Comparison of ENCODE assay signal across 8 cellular contexts in genomic region chr4:139556735-139557505, GRCh38. TPM values are rescaled to one million over a fixed set of nuclear protein-coding genes. Genes with fewer than 3 reads are reported as not detected.
DNase-seq lines count a peak whose midpoint lies in the region; ATAC-seq and TF ChIP-seq lines count a peak whose summit lies in the region.

No MANE protein-coding gene starts in this region.

- peaks cover 30% of the 10 kb centered on the region for H3K27me3 ChIP-seq in BLaER1
- no peaks in the 10 kb centered on the region for H3K27me3 ChIP-seq in ovary
- H3K27me3 ChIP-seq in upper lobe of left lung, result no peaks in the 10 kb centered on the region

- peaks cover 30% of the 10 kb centered on the region for H4K20me1 ChIP-seq in BLaER1

- TF ChIP-seq CTCF in ovary (IDR thresholded peaks at IDR 0.05), result no peak
- peak in 1 of 6 experiments; percentile 5 for TF ChIP-seq CTCF in upper lobe of left lung (IDR thresholded peaks at IDR 0.05)

- H3K4me3 ChIP-seq in BLaER1, result peak overlapping the region; percentile 98
- peak overlapping the region; percentile 82 for H3K4me3 ChIP-seq in ovary
- H3K4me3 ChIP-seq in upper lobe of left lung, result peak overlapping the region; percentile 78 to 96 (median 89)

- DNase-seq in M059J (ENCODE audit: low read depth) (peak; percentile 45), head of caudate nucleus (peak; percentile 35 to 81 (median 58)), ovary (peak in 4 of 5 donors; percentile 32 to 60 (median 58)), upper lobe of left lung (peak; percentile 85 to 90)
- DNase-seq in activated naive CD4-positive, alpha-beta T cell (lab: John Stamatoyannopoulos, UW), result peak; percentile 10 to 43 (median 28)

- H3K36me3 ChIP-seq in BLaER1 (no peaks in the 10 kb centered on the region), ovary (no peaks in the 10 kb centered on the region), upper lobe of left lung (no peaks in the 10 kb centered on the region)

- WGBS in ovary, 3 donors, result 0 to 1% (median 0%) methylated on average over 49 to 56 of the region's 56 CpGs
- 0% methylated on average over 37 to 45 of the region's 56 CpGs for WGBS in upper lobe of left lung, 2 donors

- peak; percentile 65 for TF ChIP-seq POLR2A in Raji (IDR thresholded peaks at IDR 0.05; ENCODE audit: insufficient read depth, low read depth, low read length)
- TF ChIP-seq POLR2A in ovary (IDR thresholded peaks at IDR 0.05), result peak; percentile 20
- peak in 2 of 4 donors; percentile 19 to 41 for TF ChIP-seq POLR2A in upper lobe of left lung (IDR thresholded peaks at IDR 0.05)

- intact Hi-C loops in head of caudate nucleus (cut with DNase I) (loop anchor here (10.0 kb wide), 1 partner anchor 472 kb away; no protein-coding TSS in a partner anchor), ovary (cut with DNase I) (loop anchor here in 1 of 4 donors (5.0 kb wide), 1 partner anchor 1880 kb away; no protein-coding TSS in a partner anchor)

- peak; percentile 34 for ATAC-seq in GM21515 (IDR thresholded peaks at IDR 0.05; ENCODE audit: unreplicated experiment)
- peak; percentile 34 to 49 for ATAC-seq in upper lobe of left lung (ENCODE audit: low FRiP score in 2 of 2)

- peak overlapping the region; percentile 88 for H3K4me2 ChIP-seq in BLaER1

- no peak for TF ChIP-seq EP300 in ovary (IDR thresholded peaks at IDR 0.05)
- TF ChIP-seq EP300 in upper lobe of left lung (IDR thresholded peaks at IDR 0.05), result peak in 1 of 4 donors; percentile 20

- H3K9me3 ChIP-seq in BLaER1 (no peaks in the 10 kb centered on the region), ovary (peaks cover 0 to 3% of the 10 kb centered on the region in 2 donors), upper lobe of left lung (no peaks in the 10 kb centered on the region)

- H3K9ac ChIP-seq in BLaER1, result peak overlapping the region; percentile 95

- H3K4me1 ChIP-seq in BLaER1 (peaks cover 54% of the 10 kb centered on the region), ovary (ENCODE audit: insufficient read depth) (peaks cover 16% of the 10 kb centered on the region), upper lobe of left lung (peaks cover 36 to 54% (median 47%) of the 10 kb centered on the region in 4 donors)

- H3K27ac ChIP-seq in BLaER1 (peak overlapping the region; percentile 98), ovary (peak overlapping the region; percentile 82 to 99), upper lobe of left lung (peak overlapping the region; percentile 97 to 99 (median 98))

RNA-seq across cellular contexts. Expression of gene SETD7, which starts 0.9 kb away (rescaled TPM):
- total RNA-seq in M059J (2014; rRNA removed; shearing (Covaris generic)), result 16.7 and 25.3 TPM in 2 replicates
- total RNA-seq in ovary (10 to 100 TPM; 21.3 to 37.2 (median 32.8) TPM), upper lobe of left lung (10 to 100 TPM; 17.8 to 45.6 (median 34.0) TPM)
- 10 to 100 TPM; 14.3 to 52.4 TPM for polyA plus RNA-seq in ovary

Comparison
In these comparisons a context has a peak if more than half of its experiments do, and no peak if none do; other contexts are left out.
1. Peak in every context shown above with its lines: DNase-seq, ATAC-seq, H3K4me3 ChIP-seq and H3K27ac ChIP-seq.
2. DNase-seq: peak in every context shown above with its lines; median percentile 88 in upper lobe of left lung; 58 in head of caudate nucleus; 58 in ovary; 45 in M059J; 28 in activated naive CD4-positive, alpha-beta T cell.